11 cellular contexts compared by ENCODE assay signal in genomic region chr12:57735198-57735855, GRCh38. TPM values are rescaled to one million over a fixed set of nuclear protein-coding genes. Genes with fewer than 3 reads are reported as not detected.
DNase-seq lines count a peak whose midpoint lies in the region; ATAC-seq, FAIRE-seq and TF ChIP-seq lines count a peak whose summit lies in the region.
"Had no signal": no experiment of that assay in that cellular context is flagged by ENCODE, and none has a peak within 500 bp of the region (broad histone marks: within the 10 kb centered on the region; RNA-seq: fewer than 3 reads in every experiment).

No MANE protein-coding gene starts in this region.

- H3F3A ChIP-seq in smooth muscle cell (ENCODE audit: low read depth): no peaks in the 10 kb centered on the region

- no peak overlapping the region for H2AFZ ChIP-seq in hepatocyte
- H2AFZ ChIP-seq in smooth muscle cell (ENCODE audit: low read depth): no peak overlapping the region

- no peaks in the 10 kb centered on the region for H3K9me2 ChIP-seq in hepatocyte (replicated peaks; ENCODE audit: insufficient read depth)

- peaks cover 0 to 57% (median 0%) of the 10 kb centered on the region in 9 donors for H3K36me3 ChIP-seq in heart right ventricle
- H3K36me3 ChIP-seq in hepatocyte (replicated peaks; ENCODE audit: insufficient read depth, low read depth): no peaks in the 10 kb centered on the region
- no peaks in the 10 kb centered on the region for H3K36me3 ChIP-seq in smooth muscle cell (ENCODE audit: low read depth)

- peaks cover 19 to 51% (median 34%) of the 10 kb centered on the region in 9 donors for H3K4me1 ChIP-seq in heart right ventricle
- H3K4me1 ChIP-seq in hepatocyte (ENCODE audit: insufficient read depth): peaks cover 23% of the 10 kb centered on the region
- H3K4me1 ChIP-seq in smooth muscle cell (ENCODE audit: low read depth): peaks cover 17% of the 10 kb centered on the region

- no peak for FAIRE-seq in HTR-8/SVneo (lab: Jason Lieb, UNC)

- no peaks in the 10 kb centered on the region for H3K79me2 ChIP-seq in hepatocyte
- no peaks in the 10 kb centered on the region for H3K79me2 ChIP-seq in smooth muscle cell (ENCODE audit: low read depth)

- TF ChIP-seq CTCF in heart right ventricle (IDR thresholded peaks at IDR 0.05) (no peak), hepatocyte (IDR thresholded peaks at IDR 0.05; ENCODE audit: poor library complexity) (no peak), smooth muscle cell (IDR thresholded peaks at IDR 0.05; ENCODE audit: borderline replicate concordance, insufficient read depth, poor library complexity, severe bottlenecking) (no peak)

- ATAC-seq in heart right ventricle (no peak), left ventricle myocardium superior (no peak), HG02840 (IDR thresholded peaks at IDR 0.05; ENCODE audit: low FRiP score, unreplicated experiment) (no peak)

- H4K20me1 ChIP-seq in hepatocyte (ENCODE audit: insufficient read depth, poor library complexity, severe bottlenecking) (no peaks in the 10 kb centered on the region), smooth muscle cell (ENCODE audit: low read depth) (no peaks in the 10 kb centered on the region)

- H3K27me3 ChIP-seq in heart right ventricle (peaks cover 13 to 93% (median 71%) of the 10 kb centered on the region in 7 donors), hepatocyte (peaks cover 99% of the 10 kb centered on the region), smooth muscle cell (ENCODE audit: low read depth) (peaks cover 100% of the 10 kb centered on the region)

- no peak overlapping the region for H3K9ac ChIP-seq in smooth muscle cell (ENCODE audit: low read depth)

- peak overlapping the region; percentile 7 to 56 (median 50) for H3K4me3 ChIP-seq in heart right ventricle
- H3K4me3 ChIP-seq in hepatocyte: no peak overlapping the region
- peak overlapping the region; percentile 34 for H3K4me3 ChIP-seq in smooth muscle cell

- WGBS in heart right ventricle, 2 donors: 22 to 26% methylated on average over 8 of the region's 8 CpGs
- 14% methylated on average over 8 of the region's 8 CpGs for WGBS in hepatocyte (ENCODE audit: low lambda C conversion rate, missing lambda C conversion rate)
- 21% methylated on average over 8 of the region's 8 CpGs for WGBS in smooth muscle cell (ENCODE audit: low lambda C conversion rate)

- DNase-seq in heart right ventricle (no peak), left ventricle myocardium superior (no peak), NCI-H2171 treated with DMSO at 0.1 percent for 48 hours (lab: John Stamatoyannopoulos, UW) (peak; percentile 30), hepatocyte (ENCODE audit: low spot score) (no peak), smooth muscle cell (lab: John Stamatoyannopoulos, UW; ENCODE audit: unreplicated experiment) (no peak), HTR-8/SVneo (ENCODE audit: insufficient read length, low spot score) (no peak), NOMO-1 treated with DMSO at 0.1 percent for 48 hours (lab: John Stamatoyannopoulos, UW; ENCODE audit: unreplicated experiment) (no peak)
- DNase-seq: T-helper 2 cell had no signal

- H3K4me2 ChIP-seq in hepatocyte: peak overlapping the region; percentile 94
- H3K4me2 ChIP-seq in smooth muscle cell: peak overlapping the region; percentile 87

- no peaks in the 10 kb centered on the region for H3K9me3 ChIP-seq in heart right ventricle
- no peaks in the 10 kb centered on the region for H3K9me3 ChIP-seq in hepatocyte (ENCODE audit: low read depth)
- no peaks in the 10 kb centered on the region for H3K9me3 ChIP-seq in smooth muscle cell (replicated peaks; ENCODE audit: low read depth)

- intact Hi-C loops in heart right ventricle (cut with DNase I): no loop called here
- intact Hi-C loops in left ventricle myocardium superior (cut with micrococcal nuclease): no loop called here

- H3K27ac ChIP-seq in heart right ventricle (peak overlapping the region in 3 of 10 donors; percentile 47 to 77 (median 55)), hepatocyte (no peak overlapping the region), smooth muscle cell (ENCODE audit: low read depth) (no peak overlapping the region)
- H3K27ac ChIP-seq: coronary artery had no signal

RNA-seq across cellular contexts. Expression of gene AGAP2, which starts 3.2 kb away (rescaled TPM):
- 10 to 100 TPM in 2 of 10 donors, 1 to 10 TPM in 8; 3.4 to 13.1 (median 6.6) TPM for total RNA-seq in heart right ventricle
- 10 to 100 TPM in 1 of 2 donors, 1 to 10 TPM in 1; 5.3 to 17.3 TPM for polyA plus RNA-seq in heart right ventricle
- 7.5 TPM for total RNA-seq in left ventricle myocardium superior
- 0.33 and 0.76 TPM in 2 replicates for total RNA-seq in hepatocyte
- 0.04 TPM in 2 replicates for polyA plus RNA-seq in hepatocyte
- total RNA-seq in smooth muscle cell: not detected in 2 replicates
- polyA plus RNA-seq in smooth muscle cell: not detected in 2 replicates

RNA-seq across cellular contexts. Expression of gene TSPAN31, which starts 9.5 kb away (rescaled TPM):
- 10 to 100 TPM; 21.1 to 37.4 (median 26.9) TPM for total RNA-seq in heart right ventricle
- polyA plus RNA-seq in heart right ventricle: 10 to 100 TPM; 29.8 to 36.6 TPM
- total RNA-seq in left ventricle myocardium superior: 32.8 TPM
- 77.6 and 81.3 TPM in 2 replicates for total RNA-seq in hepatocyte
- polyA plus RNA-seq in hepatocyte: 54.9 and 69.2 TPM in 2 replicates
- total RNA-seq in smooth muscle cell: 68.0 and 105 TPM in 2 replicates
- 48.6 and 55.1 TPM in 2 replicates for polyA plus RNA-seq in smooth muscle cell

RNA-seq across cellular contexts. Expression of gene CDK4, which starts 16.8 kb away (rescaled TPM):
- total RNA-seq in heart right ventricle (10 to 100 TPM; 37.0 to 74.0 (median 52.0) TPM), left ventricle myocardium superior (42.1 TPM), hepatocyte (306 and 339 TPM in 2 replicates), smooth muscle cell (144 and 158 TPM in 2 replicates)
- polyA plus RNA-seq in heart right ventricle (10 to 100 TPM; 21.7 to 61.7 TPM), hepatocyte (308 and 315 TPM in 2 replicates), smooth muscle cell (215 and 235 TPM in 2 replicates)

RNA-seq across cellular contexts. Expression of gene MARCHF9, which starts 19.6 kb away (rescaled TPM):
- total RNA-seq in heart right ventricle: 10 to 100 TPM; 11.2 to 15.0 (median 13.3) TPM
- 10 to 100 TPM; 14.5 to 20.7 TPM for polyA plus RNA-seq in heart right ventricle
- total RNA-seq in left ventricle myocardium superior: 15.6 TPM
- total RNA-seq in hepatocyte: 14.6 and 16.9 TPM in 2 replicates
- 13.6 and 14.8 TPM in 2 replicates for polyA plus RNA-seq in hepatocyte
- total RNA-seq in smooth muscle cell: 6.5 and 8.6 TPM in 2 replicates
- polyA plus RNA-seq in smooth muscle cell: 3.7 and 6.8 TPM in 2 replicates

RNA-seq across cellular contexts. Expression of gene CYP27B1, which starts 31.6 kb away (rescaled TPM):
- total RNA-seq in heart right ventricle (under 1 TPM in 2 of 10 donors, not detected in 8; 0.81 to 0.95 TPM), left ventricle myocardium superior (not detected), hepatocyte (0.23 and 2.9 TPM in 2 replicates), smooth muscle cell (0.81 and 0.90 TPM in 2 replicates)
- polyA plus RNA-seq in heart right ventricle (under 1 TPM in 1 of 2 donors, not detected in 1; 0.14 TPM), hepatocyte (0.89 and 2.3 TPM in 2 replicates), smooth muscle cell (1.3 and 1.7 TPM in 2 replicates)
- total RNA-seq: occipital lobe had no signal
